Comparison of ENCODE assay signal across 9 cellular contexts in genomic region chr7:32515890-32516550, GRCh38. TPM values are rescaled to one million over a fixed set of nuclear protein-coding genes. Genes with fewer than 3 reads are reported as not detected.
DNase-seq lines count a peak whose midpoint lies in the region; ATAC-seq and TF ChIP-seq lines count a peak whose summit lies in the region.
"Had no signal": no experiment of that assay in that cellular context is flagged by ENCODE, and none has a peak within 500 bp of the region (broad histone marks: within the 10 kb centered on the region; RNA-seq: fewer than 3 reads in every experiment).

No MANE protein-coding gene starts in this region.

- peaks cover 23% of the 10 kb centered on the region for H3K4me1 Mint-ChIP-seq in HFFc6 (ENCODE audit: low read depth)
- peaks cover 46% of the 10 kb centered on the region for H3K4me1 Mint-ChIP-seq in memory B cell

- H3K4me3 Mint-ChIP-seq in HFFc6 (no peak overlapping the region), memory B cell (peak overlapping the region; percentile 48)

- no peak for TF ChIP-seq CTCF in HFFc6 (IDR thresholded peaks at IDR 0.05)
- TF ChIP-seq CTCF in left ventricle myocardium inferior (IDR thresholded peaks at IDR 0.05; ENCODE audit: borderline replicate concordance) = no peak

- H3K36me3 ChIP-seq in left ventricle myocardium inferior = peaks cover 7% of the 10 kb centered on the region

- H3K27ac ChIP-seq in left ventricle myocardium inferior (replicated peaks) = no peak overlapping the region

- no peaks in the 10 kb centered on the region for H3K27me3 ChIP-seq in left ventricle myocardium inferior (ENCODE audit: low read depth)

- peaks cover 29% of the 10 kb centered on the region for H3K9me3 ChIP-seq in left ventricle myocardium inferior (replicated peaks)

- DNase-seq in HFFc6 = no peak
- peak; percentile 45 for DNase-seq in MV-4-11 (lab: John Stamatoyannopoulos, UW)
- no peak for DNase-seq in memory B cell (ENCODE audit: low spot score in 2 of 2)
- no peak for DNase-seq in NCI-H510A treated with DMSO at 0.1 percent for 48 hours (lab: John Stamatoyannopoulos, UW)
- DNase-seq in NCI-H2171 treated with DMSO at 0.1 percent for 48 hours (lab: John Stamatoyannopoulos, UW) = no peak
- no peak for DNase-seq in left ventricle myocardium inferior

- peaks cover 38% of the 10 kb centered on the region for H3K4me1 ChIP-seq in left ventricle myocardium inferior

- H3K27me3 Mint-ChIP-seq in HFFc6 (ENCODE audit: insufficient read depth) = no peaks in the 10 kb centered on the region; the same call in 1 of the 2 replicates
- no peaks in the 10 kb centered on the region for H3K27me3 Mint-ChIP-seq in memory B cell

- ATAC-seq in GM18858 (IDR thresholded peaks at IDR 0.05; ENCODE audit: unreplicated experiment) (peak; percentile 87), memory B cell (ENCODE audit: low read depth) (peak; percentile 41), GM19397 (IDR thresholded peaks at IDR 0.05; ENCODE audit: unreplicated experiment) (no peak)
- ATAC-seq: Right ventricle myocardium inferior had no signal

- H3K9me3 Mint-ChIP-seq in HFFc6 (peaks cover 52% of the 10 kb centered on the region), memory B cell (peaks cover 7% of the 10 kb centered on the region)

- H3K4me3 ChIP-seq in left ventricle myocardium inferior = no peak overlapping the region

- intact Hi-C loops in left ventricle myocardium inferior (cut with micrococcal nuclease) = no loop called here

- H3K36me3 Mint-ChIP-seq in HFFc6 (ENCODE audit: low read depth) (peaks cover 82% of the 10 kb centered on the region), memory B cell (peaks cover 38% of the 10 kb centered on the region)

- peak overlapping the region; percentile 49 for H3K27ac Mint-ChIP-seq in HFFc6
- H3K27ac Mint-ChIP-seq in memory B cell = peak overlapping the region; percentile 92

RNA-seq across cellular contexts. Expression of gene AVL9, which starts 20.7 kb away (rescaled TPM):
- 10 to 100 TPM; 31.4 to 37.3 (median 34.1) TPM for total RNA-seq in HFFc6 (2021; fragmentation: NEBNext Ultra II Directional; extraction: Animal tissue kit (Norgen Biotek cat#: 25700))
- total RNA-seq in left ventricle myocardium inferior = 11.8 TPM

RNA-seq across cellular contexts. Expression of gene LSM5, which starts 25.8 kb away (rescaled TPM):
- 10 to 100 TPM; 46.7 to 64.4 (median 61.4) TPM for total RNA-seq in HFFc6 (2021; fragmentation: NEBNext Ultra II Directional; extraction: Animal tissue kit (Norgen Biotek cat#: 25700))
- 39.5 TPM for total RNA-seq in left ventricle myocardium inferior
